1 cellular context compared by ENCODE assay signal in the genomic region with DNA sequence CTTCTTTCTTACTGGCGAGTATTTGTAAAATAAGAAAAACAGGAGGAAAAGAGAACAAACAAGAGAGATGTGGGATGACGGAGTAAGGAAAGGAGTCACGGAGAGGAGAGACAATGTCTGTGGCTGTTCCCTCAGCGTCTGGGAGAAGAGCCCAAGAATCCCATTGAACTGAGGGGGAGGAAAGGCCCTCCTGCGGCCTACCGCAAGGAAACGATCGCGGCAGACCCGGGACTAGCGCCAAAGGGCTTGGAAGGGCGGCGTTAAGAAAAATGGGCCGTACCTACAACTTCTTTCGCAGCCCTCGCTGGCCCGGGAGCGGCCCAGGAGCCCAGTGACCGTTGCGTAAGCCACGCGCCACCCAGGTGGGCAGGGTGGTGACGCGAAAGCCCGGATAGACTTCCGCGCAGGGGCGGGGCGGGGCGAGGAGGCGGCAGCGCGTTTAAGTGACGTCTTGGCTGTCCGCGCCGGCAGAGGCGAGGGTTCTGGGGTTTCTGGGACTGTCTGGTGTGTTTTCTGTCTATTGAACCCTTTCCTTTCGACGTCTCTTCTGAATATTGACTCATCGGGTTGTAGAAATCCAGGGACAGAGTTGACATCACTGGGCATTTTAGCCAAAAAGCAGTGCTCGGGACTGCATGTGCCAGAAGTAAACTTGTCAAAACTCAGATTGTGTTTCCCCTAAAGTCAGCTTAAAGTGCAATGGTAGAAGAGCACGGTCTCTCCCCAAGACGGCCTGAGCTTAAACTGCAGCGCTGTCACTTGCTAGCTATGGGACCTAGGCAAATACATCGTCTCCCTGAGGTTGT.
TF ChIP-seq lines count a peak whose summit lies in the region.

SLC9B1 (minus strand) TSS at position 387 of the 806 bp plus-strand sequence. CDS start 27,994 bp downstream, outside the sequence.

TF ChIP-seq in HepG2, 621 proteins besides CTCF, POLR2A, EP300 and RAD21 (continued from another document and continues in another):
- TF ChIP-seq ZNF574 (CRISPR knock-in tag; IDR thresholded peaks at IDR 0.05), result peak; percentile 77; the same call in 1 of the 2 replicates
- TF ChIP-seq RBM39 (IDR thresholded peaks at IDR 0.05; ENCODE audit: low read depth, low read length, poor library complexity, severe bottlenecking), result peak; percentile 77
- TF ChIP-seq, protein P1, sequence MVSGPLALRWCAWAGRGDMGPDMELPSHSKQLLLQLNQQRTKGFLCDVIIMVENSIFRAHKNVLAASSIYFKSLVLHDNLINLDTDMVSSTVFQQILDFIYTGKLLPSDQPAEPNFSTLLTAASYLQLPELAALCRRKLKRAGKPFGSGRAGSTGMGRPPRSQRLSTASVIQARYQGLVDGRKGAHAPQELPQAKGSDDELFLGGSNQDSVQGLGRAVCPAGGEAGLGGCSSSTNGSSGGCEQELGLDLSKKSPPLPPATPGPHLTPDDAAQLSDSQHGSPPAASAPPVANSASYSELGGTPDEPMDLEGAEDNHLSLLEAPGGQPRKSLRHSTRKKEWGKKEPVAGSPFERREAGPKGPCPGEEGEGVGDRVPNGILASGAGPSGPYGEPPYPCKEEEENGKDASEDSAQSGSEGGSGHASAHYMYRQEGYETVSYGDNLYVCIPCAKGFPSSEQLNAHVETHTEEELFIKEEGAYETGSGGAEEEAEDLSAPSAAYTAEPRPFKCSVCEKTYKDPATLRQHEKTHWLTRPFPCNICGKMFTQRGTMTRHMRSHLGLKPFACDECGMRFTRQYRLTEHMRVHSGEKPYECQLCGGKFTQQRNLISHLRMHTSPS (CRISPR knock-in tag; IDR thresholded peaks at IDR 0.05; ENCODE audit: low read depth), result peak; percentile 64; the same call in 1 of the 2 replicates
- TF ChIP-seq NFE2 (CRISPR knock-in tag; IDR thresholded peaks at IDR 0.05), result no peak
- TF ChIP-seq, protein P2, sequence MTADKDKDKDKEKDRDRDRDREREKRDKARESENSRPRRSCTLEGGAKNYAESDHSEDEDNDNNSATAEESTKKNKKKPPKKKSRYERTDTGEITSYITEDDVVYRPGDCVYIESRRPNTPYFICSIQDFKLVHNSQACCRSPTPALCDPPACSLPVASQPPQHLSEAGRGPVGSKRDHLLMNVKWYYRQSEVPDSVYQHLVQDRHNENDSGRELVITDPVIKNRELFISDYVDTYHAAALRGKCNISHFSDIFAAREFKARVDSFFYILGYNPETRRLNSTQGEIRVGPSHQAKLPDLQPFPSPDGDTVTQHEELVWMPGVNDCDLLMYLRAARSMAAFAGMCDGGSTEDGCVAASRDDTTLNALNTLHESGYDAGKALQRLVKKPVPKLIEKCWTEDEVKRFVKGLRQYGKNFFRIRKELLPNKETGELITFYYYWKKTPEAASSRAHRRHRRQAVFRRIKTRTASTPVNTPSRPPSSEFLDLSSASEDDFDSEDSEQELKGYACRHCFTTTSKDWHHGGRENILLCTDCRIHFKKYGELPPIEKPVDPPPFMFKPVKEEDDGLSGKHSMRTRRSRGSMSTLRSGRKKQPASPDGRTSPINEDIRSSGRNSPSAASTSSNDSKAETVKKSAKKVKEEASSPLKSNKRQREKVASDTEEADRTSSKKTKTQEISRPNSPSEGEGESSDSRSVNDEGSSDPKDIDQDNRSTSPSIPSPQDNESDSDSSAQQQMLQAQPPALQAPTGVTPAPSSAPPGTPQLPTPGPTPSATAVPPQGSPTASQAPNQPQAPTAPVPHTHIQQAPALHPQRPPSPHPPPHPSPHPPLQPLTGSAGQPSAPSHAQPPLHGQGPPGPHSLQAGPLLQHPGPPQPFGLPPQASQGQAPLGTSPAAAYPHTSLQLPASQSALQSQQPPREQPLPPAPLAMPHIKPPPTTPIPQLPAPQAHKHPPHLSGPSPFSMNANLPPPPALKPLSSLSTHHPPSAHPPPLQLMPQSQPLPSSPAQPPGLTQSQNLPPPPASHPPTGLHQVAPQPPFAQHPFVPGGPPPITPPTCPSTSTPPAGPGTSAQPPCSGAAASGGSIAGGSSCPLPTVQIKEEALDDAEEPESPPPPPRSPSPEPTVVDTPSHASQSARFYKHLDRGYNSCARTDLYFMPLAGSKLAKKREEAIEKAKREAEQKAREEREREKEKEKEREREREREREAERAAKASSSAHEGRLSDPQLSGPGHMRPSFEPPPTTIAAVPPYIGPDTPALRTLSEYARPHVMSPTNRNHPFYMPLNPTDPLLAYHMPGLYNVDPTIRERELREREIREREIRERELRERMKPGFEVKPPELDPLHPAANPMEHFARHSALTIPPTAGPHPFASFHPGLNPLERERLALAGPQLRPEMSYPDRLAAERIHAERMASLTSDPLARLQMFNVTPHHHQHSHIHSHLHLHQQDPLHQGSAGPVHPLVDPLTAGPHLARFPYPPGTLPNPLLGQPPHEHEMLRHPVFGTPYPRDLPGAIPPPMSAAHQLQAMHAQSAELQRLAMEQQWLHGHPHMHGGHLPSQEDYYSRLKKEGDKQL (CRISPR knock-in tag; IDR thresholded peaks at IDR 0.05; ENCODE audit: low read depth), result 0 out of 2 replicates have a peak, but pooled peaks have one; percentile 25
- no peak for TF ChIP-seq SSRP1 (CRISPR knock-in tag; IDR thresholded peaks at IDR 0.05)
- peak; percentile 47; the same call in 1 of the 2 replicates for TF ChIP-seq NCOA2 (CRISPR knock-in tag; IDR thresholded peaks at IDR 0.05)
- no peak for TF ChIP-seq FOXA1 (IDR thresholded peaks at IDR 0.05)
- TF ChIP-seq FOXA1 (CRISPR knock-in tag; IDR thresholded peaks at IDR 0.05), result no peak
- no peak for TF ChIP-seq LBX2 (CRISPR knock-in tag; IDR thresholded peaks at IDR 0.05; ENCODE audit: borderline replicate concordance)
- TF ChIP-seq FOXK2 (IDR thresholded peaks at IDR 0.05), result no peak
- TF ChIP-seq ZNF639 (CRISPR knock-in tag; conservative IDR thresholded peaks at IDR 0.05), result no peak
- no peak for TF ChIP-seq ARID2 (CRISPR knock-in tag; IDR thresholded peaks at IDR 0.05; ENCODE audit: borderline replicate concordance)
- 0 out of 2 replicates have a peak, but pooled peaks have one; percentile 70 for TF ChIP-seq SNAPC2 (CRISPR knock-in tag; IDR thresholded peaks at IDR 0.05)
- no peak; the same call in 1 of the 2 replicates for TF ChIP-seq FOXJ3 (CRISPR knock-in tag; IDR thresholded peaks at IDR 0.05; ENCODE audit: borderline replicate concordance)
- TF ChIP-seq ZNF101 (CRISPR knock-in tag; IDR thresholded peaks at IDR 0.05; ENCODE audit: borderline replicate concordance, low read depth), result no peak
- TF ChIP-seq DPF2 (CRISPR knock-in tag; IDR thresholded peaks at IDR 0.05; ENCODE audit: borderline replicate concordance, low read depth), result no peak
- no peak for TF ChIP-seq PCBP2 (optimal IDR thresholded peaks at IDR 0.05; ENCODE audit: low read depth, low read length, poor library complexity, severe bottlenecking)
- TF ChIP-seq, protein P3, sequence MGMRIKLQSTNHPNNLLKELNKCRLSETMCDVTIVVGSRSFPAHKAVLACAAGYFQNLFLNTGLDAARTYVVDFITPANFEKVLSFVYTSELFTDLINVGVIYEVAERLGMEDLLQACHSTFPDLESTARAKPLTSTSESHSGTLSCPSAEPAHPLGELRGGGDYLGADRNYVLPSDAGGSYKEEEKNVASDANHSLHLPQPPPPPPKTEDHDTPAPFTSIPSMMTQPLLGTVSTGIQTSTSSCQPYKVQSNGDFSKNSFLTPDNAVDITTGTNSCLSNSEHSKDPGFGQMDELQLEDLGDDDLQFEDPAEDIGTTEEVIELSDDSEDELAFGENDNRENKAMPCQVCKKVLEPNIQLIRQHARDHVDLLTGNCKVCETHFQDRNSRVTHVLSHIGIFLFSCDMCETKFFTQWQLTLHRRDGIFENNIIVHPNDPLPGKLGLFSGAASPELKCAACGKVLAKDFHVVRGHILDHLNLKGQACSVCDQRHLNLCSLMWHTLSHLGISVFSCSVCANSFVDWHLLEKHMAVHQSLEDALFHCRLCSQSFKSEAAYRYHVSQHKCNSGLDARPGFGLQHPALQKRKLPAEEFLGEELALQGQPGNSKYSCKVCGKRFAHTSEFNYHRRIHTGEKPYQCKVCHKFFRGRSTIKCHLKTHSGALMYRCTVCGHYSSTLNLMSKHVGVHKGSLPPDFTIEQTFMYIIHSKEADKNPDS (CRISPR knock-in tag; IDR thresholded peaks at IDR 0.05), result no peak
- TF ChIP-seq PRDM10 (CRISPR knock-in tag; IDR thresholded peaks at IDR 0.05; ENCODE audit: low read depth), result peak; percentile 55; the same call in 1 of the 2 replicates
- TF ChIP-seq ZSCAN20 (CRISPR knock-in tag; IDR thresholded peaks at IDR 0.05; ENCODE audit: borderline replicate concordance), result no peak
- TF ChIP-seq ZNF44 (CRISPR knock-in tag; IDR thresholded peaks at IDR 0.05), result peak; percentile 30; the same call in 1 of the 2 replicates
- TF ChIP-seq ARNTL (CRISPR knock-in tag; IDR thresholded peaks at IDR 0.05), result peak; percentile 85; the same call in 1 of the 2 replicates
- TF ChIP-seq ZNF678 (CRISPR knock-in tag; IDR thresholded peaks at IDR 0.05), result no peak
- TF ChIP-seq POLR2G (IDR thresholded peaks at IDR 0.05; ENCODE audit: low read depth, low read length), result peak; percentile 79
- TF ChIP-seq HOXA5 (CRISPR knock-in tag; IDR thresholded peaks at IDR 0.05), result peak; percentile 72; the same call in 1 of the 2 replicates
- TF ChIP-seq ZSCAN21 (CRISPR knock-in tag; IDR thresholded peaks at IDR 0.05; ENCODE audit: borderline replicate concordance), result peak; percentile 92
- TF ChIP-seq MAFK (conservative IDR thresholded peaks at IDR 0.05 in 1 of 2, IDR thresholded peaks at IDR 0.05 in 1 of 2; ENCODE audit: low read length in 2 of 2), result no peak
- 0 out of 2 replicates have a peak, but pooled peaks have one; percentile 51 for TF ChIP-seq DMTF1 (CRISPR knock-in tag; IDR thresholded peaks at IDR 0.05)
- TF ChIP-seq ZBTB1 (CRISPR knock-in tag; IDR thresholded peaks at IDR 0.05; ENCODE audit: borderline replicate concordance), result no peak
- peak; percentile 23; the same call in 1 of the 2 replicates for TF ChIP-seq STAG1 (CRISPR knock-in tag; IDR thresholded peaks at IDR 0.05)
- TF ChIP-seq ZNF841 (CRISPR knock-in tag; IDR thresholded peaks at IDR 0.05; ENCODE audit: borderline replicate concordance), result no peak
